In the genomic region with DNA sequence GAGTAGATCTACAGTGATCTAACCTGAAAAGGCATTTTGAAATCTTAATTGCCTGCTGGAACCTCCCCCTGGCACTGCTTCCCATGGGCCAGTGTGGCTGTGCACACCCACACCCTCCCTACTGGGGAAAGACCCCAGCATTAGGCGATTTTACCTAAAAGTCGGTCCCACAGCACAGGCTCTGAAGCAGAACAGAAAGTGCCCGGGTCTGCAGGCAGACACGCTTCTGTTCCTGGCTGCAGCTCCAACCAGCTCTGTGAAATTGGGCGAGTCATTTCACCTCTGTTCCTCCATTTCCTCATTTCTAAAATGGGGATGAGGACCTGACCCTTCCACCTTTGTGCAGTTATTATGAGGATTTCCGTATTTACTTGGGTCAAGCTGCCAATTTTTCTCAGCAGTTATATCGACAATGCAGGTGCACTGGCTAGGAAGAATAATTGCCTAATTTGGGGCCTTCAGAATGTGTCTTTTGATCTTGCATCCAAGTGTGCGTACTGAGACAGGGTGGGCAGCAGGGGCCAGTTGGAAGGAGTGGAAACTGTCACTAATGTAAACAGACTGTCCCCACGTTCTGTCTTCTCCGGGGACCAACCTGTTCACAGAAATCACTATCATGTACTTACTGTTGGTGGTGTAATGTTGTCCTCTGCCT, we compare ENCODE assay signal across 8 cellular contexts. TPM values are rescaled to one million over a fixed set of nuclear protein-coding genes. Genes with fewer than 3 reads are reported as not detected.
A peak's percentile ranks its signal among the peaks of the same experiment; 100 is the strongest.
DNase-seq lines count a peak whose midpoint lies in the region; ATAC-seq and TF ChIP-seq lines count a peak whose summit lies in the region.

No MANE protein-coding gene starts in this region.

- no peaks in the 10 kb centered on the region for H3K27me3 ChIP-seq in gastroesophageal sphincter
- no peaks in the 10 kb centered on the region for H3K27me3 ChIP-seq in suprapubic skin

- peak overlapping the region; percentile 52 to 100 (median 93) for H3K27ac ChIP-seq in gastroesophageal sphincter
- H3K27ac ChIP-seq in suprapubic skin: peak overlapping the region; percentile 90

- H3K36me3 Mint-ChIP-seq in activated CD4-positive, alpha-beta memory T cell treated with anti-CD3 and anti-CD28 coated beads for 36 hours: no peaks in the 10 kb centered on the region
- H3K36me3 Mint-ChIP-seq in activated CD4-positive, alpha-beta memory T cell treated with anti-CD3 and anti-CD28 coated beads, Interleukin-2, amount 10 ng/mL, durations not matched to agents 7 days and 5 days (ENCODE audit: low read depth): peaks cover 3% of the 10 kb centered on the region

- DNase-seq in activated CD4-positive, alpha-beta memory T cell treated with anti-CD3 and anti-CD28 coated beads for 36 hours: no peak
- DNase-seq in activated CD4-positive, alpha-beta memory T cell treated with anti-CD3 and anti-CD28 coated beads, Interleukin-2, amount 10 ng/mL, durations not matched to agents 7 days and 5 days: no peak
- DNase-seq in NOMO-1 (lab: John Stamatoyannopoulos, UW; ENCODE audit: unreplicated experiment in 2 of 2) (peak; percentile 37 to 73), suprapubic skin (ENCODE audit: low spot score in 2 of 2) (no peak), AG08396 (ENCODE audit: low spot score) (no peak), NCI-H2171 (lab: John Stamatoyannopoulos, UW) (no peak)

- WGBS in gastroesophageal sphincter (ENCODE audit: low coverage in 1 of 2), 2 donors: 25 to 48% methylated on average over 4 to 10 of the region's 10 CpGs
- WGBS in suprapubic skin: 38% methylated on average over 10 of the region's 10 CpGs

- TF ChIP-seq CTCF in gastroesophageal sphincter (IDR thresholded peaks at IDR 0.05): no peak
- no peak for TF ChIP-seq CTCF in suprapubic skin (IDR thresholded peaks at IDR 0.05)

- H3K4me1 Mint-ChIP-seq in activated CD4-positive, alpha-beta memory T cell treated with anti-CD3 and anti-CD28 coated beads for 36 hours (ENCODE audit: low read depth): peaks cover 93% of the 10 kb centered on the region
- peaks cover 87% of the 10 kb centered on the region for H3K4me1 Mint-ChIP-seq in activated CD4-positive, alpha-beta memory T cell treated with anti-CD3 and anti-CD28 coated beads, Interleukin-2, amount 10 ng/mL, durations not matched to agents 7 days and 5 days

- POLR2A ChIA-PET in activated CD4-positive, alpha-beta memory T cell treated with anti-CD3 and anti-CD28 coated beads for 36 hours (lab: Charles Lee): no interaction called here
- POLR2A ChIA-PET in activated CD4-positive, alpha-beta memory T cell treated with anti-CD3 and anti-CD28 coated beads, Interleukin-2, amount 10 ng/mL, durations not matched to agents 7 days and 5 days (lab: Charles Lee): interaction anchor here (1.0 kb wide), 1 partner anchor 142 kb away, joined by 3 read pairs; no protein-coding TSS in a partner anchor

- no peaks in the 10 kb centered on the region for H3K36me3 ChIP-seq in gastroesophageal sphincter
- no peaks in the 10 kb centered on the region for H3K36me3 ChIP-seq in suprapubic skin

- H3K9me3 ChIP-seq in gastroesophageal sphincter (no peaks in the 10 kb centered on the region), suprapubic skin (no peaks in the 10 kb centered on the region)

- TF ChIP-seq EP300 in gastroesophageal sphincter (IDR thresholded peaks at IDR 0.05) (no peak), suprapubic skin (IDR thresholded peaks at IDR 0.05) (no peak)

- peak overlapping the region; percentile 57 for H3K27ac Mint-ChIP-seq in activated CD4-positive, alpha-beta memory T cell treated with anti-CD3 and anti-CD28 coated beads for 36 hours
- H3K27ac Mint-ChIP-seq in activated CD4-positive, alpha-beta memory T cell treated with anti-CD3 and anti-CD28 coated beads, Interleukin-2, amount 10 ng/mL, durations not matched to agents 7 days and 5 days: no peak overlapping the region

- H3K4me3 ChIP-seq in gastroesophageal sphincter (peak overlapping the region in 1 of 2 donors; percentile 14), suprapubic skin (peak overlapping the region; percentile 29)

- no peak for ATAC-seq in gastroesophageal sphincter
- ATAC-seq in GM18870 (IDR thresholded peaks at IDR 0.05; ENCODE audit: unreplicated experiment): no peak

- H3K4me1 ChIP-seq in gastroesophageal sphincter: peaks cover 45 to 97% (median 70%) of the 10 kb centered on the region in 3 donors
- H3K4me1 ChIP-seq in suprapubic skin: peaks cover 87% of the 10 kb centered on the region

- no peak for TF ChIP-seq POLR2A in gastroesophageal sphincter (IDR thresholded peaks at IDR 0.05)
- no peak for TF ChIP-seq POLR2A in suprapubic skin (IDR thresholded peaks at IDR 0.05)

- peak overlapping the region; percentile 6 for H3K4me3 Mint-ChIP-seq in activated CD4-positive, alpha-beta memory T cell treated with anti-CD3 and anti-CD28 coated beads for 36 hours
- no peak overlapping the region for H3K4me3 Mint-ChIP-seq in activated CD4-positive, alpha-beta memory T cell treated with anti-CD3 and anti-CD28 coated beads, Interleukin-2, amount 10 ng/mL, durations not matched to agents 7 days and 5 days

- CTCF ChIA-PET in activated CD4-positive, alpha-beta memory T cell treated with anti-CD3 and anti-CD28 coated beads for 36 hours (lab: Charles Lee): interaction anchor here (0.6 to 7.8 kb wide), 3 partner anchors 148 to 491 kb away, joined by 3 to 60 read pairs (median 13); no protein-coding TSS in a partner anchor
- CTCF ChIA-PET in activated CD4-positive, alpha-beta memory T cell treated with anti-CD3 and anti-CD28 coated beads, Interleukin-2, amount 10 ng/mL, durations not matched to agents 7 days and 5 days (lab: Charles Lee): interaction anchor here (1.1 to 1.3 kb wide), 3 partner anchors 351 to 491 kb away, joined by 3 to 4 read pairs (median 3); no protein-coding TSS in a partner anchor

- intact Hi-C loops in activated CD4-positive, alpha-beta memory T cell treated with anti-CD3 and anti-CD28 coated beads for 36 hours (cut with micrococcal nuclease): no loop called here

- H3K27me3 Mint-ChIP-seq in activated CD4-positive, alpha-beta memory T cell treated with anti-CD3 and anti-CD28 coated beads for 36 hours: no peaks in the 10 kb centered on the region
- peaks cover 21% of the 10 kb centered on the region for H3K27me3 Mint-ChIP-seq in activated CD4-positive, alpha-beta memory T cell treated with anti-CD3 and anti-CD28 coated beads, Interleukin-2, amount 10 ng/mL, durations not matched to agents 7 days and 5 days

- H3K9me3 Mint-ChIP-seq in activated CD4-positive, alpha-beta memory T cell treated with anti-CD3 and anti-CD28 coated beads for 36 hours: no peaks in the 10 kb centered on the region
- H3K9me3 Mint-ChIP-seq in activated CD4-positive, alpha-beta memory T cell treated with anti-CD3 and anti-CD28 coated beads, Interleukin-2, amount 10 ng/mL, durations not matched to agents 7 days and 5 days: no peaks in the 10 kb centered on the region

RNA-seq across cellular contexts. Expression of gene KLF3, which starts 7.1 kb away (rescaled TPM):
- 1 to 10 TPM; 9.1 to 9.9 TPM for total RNA-seq in activated CD4-positive, alpha-beta memory T cell treated with anti-CD3 and anti-CD28 coated beads for 36 hours
- 10 to 100 TPM; 21.9 to 22.1 TPM for total RNA-seq in activated CD4-positive, alpha-beta memory T cell treated with anti-CD3 and anti-CD28 coated beads, Interleukin-2, amount 10 ng/mL, durations not matched to agents 7 days and 5 days
- total RNA-seq in gastroesophageal sphincter (10 to 100 TPM; 40.0 to 55.5 (median 43.5) TPM), suprapubic skin (100 to 1,000 TPM; 169 to 240 (median 223) TPM)

Comparison
In these comparisons a context has a peak if more than half of its experiments do, and no peak if none do; other contexts are left out.
1. DNase-seq: peak in NOMO-1 (2 of 2); none in activated CD4-positive, alpha-beta memory T cell treated with anti-CD3 and anti-CD28 coated beads for 36 hours (single experiment), activated CD4-positive, alpha-beta memory T cell treated with anti-CD3 and anti-CD28 coated beads, Interleukin-2, amount 10 ng/mL, durations not matched to agents 7 days and 5 days (single experiment), suprapubic skin (0 of 2), AG08396 (single experiment) and NCI-H2171 (single experiment).